In genomic region chr18:60196818-60197217, GRCh38 we compare ENCODE assay signal across 23 cellular contexts.
"Had no signal": no experiment of that assay in that cellular context is flagged by ENCODE, and none has a peak within 500 bp of the region (broad histone marks: within the 10 kb centered on the region; RNA-seq: fewer than 3 reads in every experiment).

No MANE protein-coding gene starts in this region.

- H3K79me2 ChIP-seq: hepatocyte had no signal

- H2AFZ ChIP-seq: hepatocyte had no signal

- H3K27me3 ChIP-seq: esophagus muscularis mucosa, hepatocyte, neutrophil, spleen had no signal

- H3K36me3 ChIP-seq: esophagus muscularis mucosa, neutrophil, spleen had no signal

- ATAC-seq: left cardiac atrium; left ventricle myocardium superior; naive thymus-derived CD4-positive, alpha-beta T cell; sciatic nerve; stimulated activated naive B cell treated with anti-CD40 and anti-IgM and Interleukin-4, amounts not matched to agents 10 μg/mL and 1 μg/mL and 100 μg/mL, for 72 hours; stimulated activated naive CD8-positive, alpha-beta T cell treated with anti-CD3 and anti-CD28 coated beads, Interleukin-15, amount 100 ng/mL, for 72 hours had no signal

- H3K4me1 ChIP-seq: spleen had no signal

- DNase-seq: effector memory CD4-positive, alpha-beta T cell; foreskin melanocyte; head of caudate nucleus; kidney; left cardiac atrium; left ventricle myocardium superior; mesendoderm; naive thymus-derived CD4-positive, alpha-beta T cell; nephron progenitor cell; spleen; stimulated activated CD4-positive, alpha-beta T cell treated with anti-CD3 and anti-CD28 coated beads, Interleukin-15, amount 100 ng/mL, for 24 hours; stimulated activated CD4-positive, alpha-beta T cell treated with anti-CD3 and anti-CD28 coated beads, Interleukin-1b, Interleukin-23, amount 100 ng/mL, for 48 hours; stimulated activated CD4-positive, alpha-beta T cell treated with anti-CD3 and anti-CD28 coated beads, Interleukin-4, amount 100 ng/mL, for 4 hours; stimulated activated naive B cell treated with anti-CD40 and anti-IgM and Interleukin-4, amounts not matched to agents 10 μg/mL and 1 μg/mL and 100 μg/mL, for 72 hours; stimulated activated naive CD8-positive, alpha-beta T cell treated with anti-CD3 and anti-CD28 coated beads, Interleukin-15, amount 100 ng/mL, for 72 hours; trophoblast cell had no signal

- H3K4me2 ChIP-seq: hepatocyte had no signal

- H3K4me3 ChIP-seq: esophagus muscularis mucosa, hepatocyte, spleen had no signal

- FAIRE-seq: endometrium, kidney, urothelium cell line had no signal

- H3K9me3 ChIP-seq: esophagus muscularis mucosa, neutrophil, spleen had no signal

- H3K27ac ChIP-seq: epithelial cell of prostate, esophagus muscularis mucosa, hepatocyte, neutrophil, spleen had no signal
